In the genomic region with DNA sequence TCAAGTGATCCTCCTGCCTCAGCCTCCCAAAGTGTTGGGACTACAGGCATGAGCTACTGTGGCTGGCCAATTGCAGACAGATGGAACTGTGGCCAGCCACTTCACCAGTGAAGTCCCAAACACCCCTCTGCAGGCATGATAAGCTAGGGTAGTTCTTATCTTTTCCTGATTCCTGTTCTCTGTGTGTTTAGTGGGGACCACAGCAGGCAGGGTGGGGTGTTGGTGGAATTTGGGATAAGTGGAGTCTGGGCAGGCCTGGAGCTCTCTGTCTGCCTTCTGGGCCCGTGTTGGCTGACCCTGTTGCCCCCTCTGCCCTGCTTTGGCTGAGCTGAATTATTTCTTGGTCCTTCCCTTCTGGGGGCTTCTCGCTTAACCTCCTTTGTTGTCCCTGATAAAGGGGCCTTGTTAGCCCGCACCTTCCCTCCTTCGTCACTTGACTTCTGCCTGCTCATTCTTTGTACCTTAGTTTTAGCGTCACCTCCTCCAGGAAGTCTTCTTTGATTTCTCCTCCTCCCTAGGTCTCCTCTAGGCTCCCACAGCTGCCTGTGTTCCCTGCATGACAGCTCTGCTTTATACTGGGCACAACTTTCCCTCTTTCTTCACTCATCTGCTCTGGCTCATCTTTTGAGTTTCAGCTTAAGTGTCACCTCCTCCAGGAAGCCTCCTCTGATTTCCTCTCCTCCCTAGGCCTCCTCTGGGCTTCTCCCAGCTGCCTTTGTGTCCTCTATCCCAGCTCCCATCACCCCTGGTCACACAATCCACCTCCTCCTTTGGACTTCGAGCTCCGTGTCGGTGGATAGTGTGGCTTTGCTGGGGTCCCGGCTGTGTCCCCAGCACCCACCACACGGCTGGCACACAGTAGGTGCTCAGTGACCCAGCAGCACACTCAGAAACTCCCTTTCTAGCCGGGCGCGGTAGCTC, we compare ENCODE assay signal across 13 cellular contexts. TPM values are rescaled to one million over a fixed set of nuclear protein-coding genes. Genes with fewer than 3 reads are reported as not detected.
DNase-seq lines count a peak whose midpoint lies in the region; ATAC-seq and TF ChIP-seq lines count a peak whose summit lies in the region.
"Had no signal": no experiment of that assay in that cellular context is flagged by ENCODE, and none has a peak within 500 bp of the region (broad histone marks: within the 10 kb centered on the region; RNA-seq: fewer than 3 reads in every experiment).

No MANE protein-coding gene starts in this region.

- H4K20me1 ChIP-seq in KMS-11 (ENCODE audit: insufficient read depth): no peaks in the 10 kb centered on the region

- peak overlapping the region; percentile 3 for H3K27ac ChIP-seq in CD8-positive, alpha-beta memory T cell (ENCODE audit: low read depth, low read length)
- no peak overlapping the region for H3K27ac ChIP-seq in KMS-11

- no peaks in the 10 kb centered on the region for H3K27me3 ChIP-seq in CD8-positive, alpha-beta memory T cell (ENCODE audit: insufficient read depth, low read length, poor library complexity, severe bottlenecking)
- H3K27me3 ChIP-seq in KMS-11 (ENCODE audit: insufficient read depth, low read depth): peaks cover 9% of the 10 kb centered on the region; the same call in 1 of the 2 replicates
- H3K27me3 ChIP-seq: dorsolateral prefrontal cortex, tibial artery had no signal

- H3K36me3 Mint-ChIP-seq in CD8-positive, alpha-beta memory T cell: peaks cover 6 to 69% (median 16%) of the 10 kb centered on the region in 3 donors
- peaks cover 40% of the 10 kb centered on the region for H3K36me3 Mint-ChIP-seq in activated naive CD8-positive, alpha-beta T cell treated with anti-CD3 and anti-CD28 coated beads for 36 hours
- no peaks in the 10 kb centered on the region for H3K36me3 Mint-ChIP-seq in nephron progenitor cell (ENCODE audit: low read depth)

- peaks cover 53 to 63% (median 53%) of the 10 kb centered on the region in 3 donors for H3K4me1 Mint-ChIP-seq in CD8-positive, alpha-beta memory T cell
- peaks cover 47% of the 10 kb centered on the region for H3K4me1 Mint-ChIP-seq in activated naive CD8-positive, alpha-beta T cell treated with anti-CD3 and anti-CD28 coated beads for 36 hours
- peaks cover 25% of the 10 kb centered on the region for H3K4me1 Mint-ChIP-seq in nephron progenitor cell

- CTCF ChIA-PET in CD8-positive, alpha-beta memory T cell (lab: Charles Lee): interaction anchor here (0.7 to 1.2 kb wide), 6 partner anchors 21 to 708 kb away, joined by 3 to 4 read pairs (median 3); a partner anchor contains a TSS

- no peak overlapping the region for H3K4me2 ChIP-seq in KMS-11

- H3K36me3 ChIP-seq in CD8-positive, alpha-beta memory T cell (ENCODE audit: insufficient read depth, low read length): peaks cover 7% of the 10 kb centered on the region
- H3K36me3 ChIP-seq in KMS-11 (ENCODE audit: insufficient read depth): no peaks in the 10 kb centered on the region

- POLR2A ChIA-PET in CD8-positive, alpha-beta memory T cell (lab: Charles Lee): interaction anchor here (0.6 to 1.3 kb wide), 5 partner anchors 15 to 1733 kb away, joined by 3 to 5 read pairs (median 4); no protein-coding TSS in a partner anchor

- no peak overlapping the region for H3K4me3 ChIP-seq in CD8-positive, alpha-beta memory T cell (ENCODE audit: low read length)
- H3K4me3 ChIP-seq in KMS-11 (IDR thresholded peaks at IDR 0.05; ENCODE audit: insufficient read depth, low read depth, low read length): no peak overlapping the region

- H3K9me3 ChIP-seq in CD8-positive, alpha-beta memory T cell (ENCODE audit: low read length): no peaks in the 10 kb centered on the region
- H3K9me3 ChIP-seq: tibial artery had no signal

- H2AFZ ChIP-seq in KMS-11 (ENCODE audit: low read depth): peak overlapping the region; percentile 77; the same call in 1 of the 2 replicates

- H3K27me3 Mint-ChIP-seq in CD8-positive, alpha-beta memory T cell: no peaks in the 10 kb centered on the region
- no peaks in the 10 kb centered on the region for H3K27me3 Mint-ChIP-seq in activated naive CD8-positive, alpha-beta T cell treated with anti-CD3 and anti-CD28 coated beads for 36 hours
- H3K27me3 Mint-ChIP-seq in nephron progenitor cell (ENCODE audit: low read depth, poor library complexity): peaks cover 10% of the 10 kb centered on the region

- H3K9ac ChIP-seq in KMS-11: no peak overlapping the region

- TF ChIP-seq CTCF in KMS-11 (conservative IDR thresholded peaks at IDR 0.05; ENCODE audit: low read depth, low read length): no peak
- no peak for TF ChIP-seq CTCF in nephron progenitor cell (IDR thresholded peaks at IDR 0.05)

- H3K4me1 ChIP-seq in CD8-positive, alpha-beta memory T cell (ENCODE audit: insufficient read depth, low read length): peaks cover 56% of the 10 kb centered on the region
- peaks cover 14% of the 10 kb centered on the region for H3K4me1 ChIP-seq in KMS-11 (ENCODE audit: low read depth, poor library complexity, severe bottlenecking)

- ATAC-seq in HG03196 (IDR thresholded peaks at IDR 0.05; ENCODE audit: unreplicated experiment): no peak
- no peak for ATAC-seq in GM18870 (IDR thresholded peaks at IDR 0.05; ENCODE audit: unreplicated experiment)
- ATAC-seq: left ventricle myocardium superior had no signal

- H3K4me3 Mint-ChIP-seq in CD8-positive, alpha-beta memory T cell: peak overlapping the region; percentile 91 to 98 (median 96)
- H3K4me3 Mint-ChIP-seq in activated naive CD8-positive, alpha-beta T cell treated with anti-CD3 and anti-CD28 coated beads for 36 hours: peak overlapping the region; percentile 89
- H3K4me3 Mint-ChIP-seq in nephron progenitor cell: peak overlapping the region; percentile 99

- peaks cover 31% of the 10 kb centered on the region for H3K79me2 ChIP-seq in KMS-11 (ENCODE audit: insufficient read depth, low read depth)

- H3K9me3 Mint-ChIP-seq in CD8-positive, alpha-beta memory T cell: no peaks in the 10 kb centered on the region
- no peaks in the 10 kb centered on the region for H3K9me3 Mint-ChIP-seq in activated naive CD8-positive, alpha-beta T cell treated with anti-CD3 and anti-CD28 coated beads for 36 hours
- no peaks in the 10 kb centered on the region for H3K9me3 Mint-ChIP-seq in nephron progenitor cell

- DNase-seq in CD8-positive, alpha-beta memory T cell: no peak
- DNase-seq in activated naive CD8-positive, alpha-beta T cell treated with anti-CD3 and anti-CD28 coated beads for 36 hours: no peak
- DNase-seq in nephron progenitor cell: no peak
- no peak for DNase-seq in H4 (ENCODE audit: low spot score)
- DNase-seq: activated gamma-delta T cell treated with Interleukin-2 at 50 U/mL for 16 hours, dorsolateral prefrontal cortex, left ventricle myocardium superior, NCI-H1417 treated with DMSO at 0.1 percent for 48 hours, tibial artery had no signal

- H3K27ac Mint-ChIP-seq in CD8-positive, alpha-beta memory T cell: peak overlapping the region; percentile 6 to 97 (median 90)
- peak overlapping the region; percentile 73 for H3K27ac Mint-ChIP-seq in activated naive CD8-positive, alpha-beta T cell treated with anti-CD3 and anti-CD28 coated beads for 36 hours
- H3K27ac Mint-ChIP-seq in nephron progenitor cell: no peak overlapping the region

RNA-seq across cellular contexts. Expression of a gene that starts 1.7 kb away (rescaled TPM):
- total RNA-seq in CD8-positive, alpha-beta memory T cell: 10 to 100 TPM; 94.7 to 96.0 TPM
- polyA plus RNA-seq in CD8-positive, alpha-beta memory T cell: 47.4 TPM
- total RNA-seq in activated naive CD8-positive, alpha-beta T cell treated with anti-CD3 and anti-CD28 coated beads for 36 hours: 10 to 100 TPM; 86.5 to 91.3 TPM
- 33.7 and 35.0 TPM in 2 replicates for total RNA-seq in H4 (2014; rRNA removed; shearing (Covaris generic))

RNA-seq across cellular contexts. Expression of a gene that starts 5.4 kb away (rescaled TPM):
- 10 to 100 TPM; 64.3 to 68.9 TPM for total RNA-seq in CD8-positive, alpha-beta memory T cell
- polyA plus RNA-seq in CD8-positive, alpha-beta memory T cell: 494 TPM
- total RNA-seq in activated naive CD8-positive, alpha-beta T cell treated with anti-CD3 and anti-CD28 coated beads for 36 hours: 10 to 100 TPM; 37.5 to 42.7 TPM
- total RNA-seq in H4 (2014; rRNA removed; shearing (Covaris generic)): not detected in 2 replicates

RNA-seq across cellular contexts. Expression of a gene that starts 40.5 kb away (rescaled TPM):
- total RNA-seq in CD8-positive, alpha-beta memory T cell: under 1 TPM; 0.11 to 0.24 TPM
- not detected for polyA plus RNA-seq in CD8-positive, alpha-beta memory T cell
- under 1 TPM; 0.16 to 0.29 TPM for total RNA-seq in activated naive CD8-positive, alpha-beta T cell treated with anti-CD3 and anti-CD28 coated beads for 36 hours
- total RNA-seq in H4 (2014; rRNA removed; shearing (Covaris generic)): 0.29 and 0.60 TPM in 2 replicates
- total RNA-seq: left ventricle myocardium superior, pulmonary artery endothelial cell had no signal

RNA-seq across cellular contexts. Expression of a gene that starts 48.1 kb away (rescaled TPM):
- total RNA-seq in CD8-positive, alpha-beta memory T cell: 1 to 10 TPM; 2.6 to 3.9 TPM
- 0.59 TPM for polyA plus RNA-seq in CD8-positive, alpha-beta memory T cell
- 1 to 10 TPM; 7.5 to 7.8 TPM for total RNA-seq in activated naive CD8-positive, alpha-beta T cell treated with anti-CD3 and anti-CD28 coated beads for 36 hours
- not detected in 2 replicates for total RNA-seq in H4 (2014; rRNA removed; shearing (Covaris generic))

Comparison
In these comparisons a context has a peak if more than half of its experiments do, and no peak if none do; other contexts are left out.
1. RNA of a gene that starts 5.4 kb away (total RNA-seq): 64.3 to 68.9 TPM in CD8-positive, alpha-beta memory T cell and 37.5 to 42.7 TPM in activated naive CD8-positive, alpha-beta T cell treated with anti-CD3 and anti-CD28 coated beads for 36 hours; not detected in H4; every median in the first group is over 10 times any median in the second.
2. Peak in every context shown above with its lines, with median percentiles within 50 percentile points of each other: H3K4me3 Mint-ChIP-seq.